Comparison of ENCODE assay signal across 9 cellular contexts in the genomic region with DNA sequence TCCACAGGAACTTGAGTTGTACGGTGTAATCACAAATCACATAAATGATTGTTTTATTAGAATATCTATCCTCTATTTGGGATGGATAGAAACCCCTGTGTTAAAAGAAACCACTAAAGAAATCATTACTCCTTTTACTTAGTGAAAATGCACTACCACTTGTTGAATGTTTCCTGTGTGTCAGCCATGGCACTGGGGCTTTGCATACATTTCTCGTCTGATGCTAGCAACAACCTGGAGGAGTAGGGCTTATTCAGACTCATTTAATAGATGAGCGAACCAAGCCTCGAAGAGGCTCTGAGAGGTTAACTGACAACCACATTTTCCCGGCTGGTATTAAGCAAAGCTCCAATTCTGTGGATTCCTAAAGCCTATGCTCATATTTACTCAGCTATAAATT.
DNase-seq lines count a peak whose midpoint lies in the region; ATAC-seq and TF ChIP-seq lines count a peak whose summit lies in the region.
"Had no signal": no experiment of that assay in that cellular context is flagged by ENCODE, and none has a peak within 500 bp of the region (broad histone marks: within the 10 kb centered on the region; RNA-seq: fewer than 3 reads in every experiment).

No MANE protein-coding gene starts in this region.

- WGBS in right lobe of liver (ENCODE audit: insufficient coverage, low coverage, low lambda C conversion rate, missing lambda C conversion rate) = 83% methylated on average over 5 of the region's 5 CpGs
- 74 to 76% methylated on average over 5 of the region's 5 CpGs for WGBS in lower leg skin, 2 donors

- peak; percentile 28 for DNase-seq in activated CD4-positive, alpha-beta T cell treated with anti-CD3 and anti-CD28 coated beads for 48 hours
- no peak for DNase-seq in activated CD4-positive, alpha-beta T cell treated with anti-CD3 and anti-CD28 coated beads, Interleukin-2, amount 50 U/mL, for 48 hours
- no peak for DNase-seq in activated naive CD4-positive, alpha-beta T cell treated with anti-CD3 and anti-CD28 coated beads, Interleukin-2, amount 10 ng/mL, durations not matched to agents 7 days and 5 days
- no peak for DNase-seq in right lobe of liver
- no peak for DNase-seq in substantia nigra (lab: John Stamatoyannopoulos, UW)
- no peak for DNase-seq in lower leg skin (ENCODE audit: low spot score in 2 of 2)
- no peak for DNase-seq in NCI-H1048 (lab: John Stamatoyannopoulos, UW)
- DNase-seq: SJCRH30 had no signal

- H3K4me3 ChIP-seq in right lobe of liver = no peak overlapping the region
- no peak overlapping the region for H3K4me3 ChIP-seq in lower leg skin (ENCODE audit: low read depth, poor library complexity, severe bottlenecking)

- H3K9me3 Mint-ChIP-seq in activated naive CD4-positive, alpha-beta T cell treated with anti-CD3 and anti-CD28 coated beads, Interleukin-2, amount 10 ng/mL, durations not matched to agents 7 days and 5 days = peaks cover 6% of the 10 kb centered on the region

- no peak overlapping the region for H3K4me3 Mint-ChIP-seq in activated naive CD4-positive, alpha-beta T cell treated with anti-CD3 and anti-CD28 coated beads, Interleukin-2, amount 10 ng/mL, durations not matched to agents 7 days and 5 days

- CTCF ChIA-PET in activated naive CD4-positive, alpha-beta T cell treated with anti-CD3 and anti-CD28 coated beads, Interleukin-2, amount 10 ng/mL, durations not matched to agents 7 days and 5 days (lab: Charles Lee) = interaction anchor here (0.6 to 1.7 kb wide), 5 partner anchors 10 to 126 kb away, joined by 3 to 5 read pairs (median 4); no protein-coding TSS in a partner anchor

- peaks cover 7% of the 10 kb centered on the region for H3K36me3 Mint-ChIP-seq in activated naive CD4-positive, alpha-beta T cell treated with anti-CD3 and anti-CD28 coated beads, Interleukin-2, amount 10 ng/mL, durations not matched to agents 7 days and 5 days

- no peaks in the 10 kb centered on the region for H3K4me1 ChIP-seq in right lobe of liver

- H3K27ac Mint-ChIP-seq in activated naive CD4-positive, alpha-beta T cell treated with anti-CD3 and anti-CD28 coated beads, Interleukin-2, amount 10 ng/mL, durations not matched to agents 7 days and 5 days = peak overlapping the region; percentile 64

- ATAC-seq in right lobe of liver (no peak), HG02938 (IDR thresholded peaks at IDR 0.05; ENCODE audit: unreplicated experiment) (no peak)

- peaks cover 61% of the 10 kb centered on the region for H3K4me1 Mint-ChIP-seq in activated naive CD4-positive, alpha-beta T cell treated with anti-CD3 and anti-CD28 coated beads, Interleukin-2, amount 10 ng/mL, durations not matched to agents 7 days and 5 days

- H3K36me3 ChIP-seq in right lobe of liver = no peaks in the 10 kb centered on the region
- H3K36me3 ChIP-seq: SJCRH30 had no signal

- TF ChIP-seq CTCF in right lobe of liver (IDR thresholded peaks at IDR 0.05) = no peak
- no peak for TF ChIP-seq CTCF in lower leg skin (IDR thresholded peaks at IDR 0.05)

- H3K9me3 ChIP-seq in right lobe of liver = no peaks in the 10 kb centered on the region
- H3K9me3 ChIP-seq: SJCRH30 had no signal

- H3K27me3 Mint-ChIP-seq in activated naive CD4-positive, alpha-beta T cell treated with anti-CD3 and anti-CD28 coated beads, Interleukin-2, amount 10 ng/mL, durations not matched to agents 7 days and 5 days = peaks cover 4% of the 10 kb centered on the region

- peak overlapping the region; percentile 45 to 53 (median 49) for H3K27ac ChIP-seq in right lobe of liver
- peak overlapping the region; percentile 73 for H3K27ac ChIP-seq in substantia nigra (ENCODE audit: low read depth, low read length, poor library complexity, severe bottlenecking)
- H3K27ac ChIP-seq: SJCRH30 had no signal

- TF ChIP-seq POLR2A in right lobe of liver (IDR thresholded peaks at IDR 0.05) (no peak), lower leg skin (IDR thresholded peaks at IDR 0.05) (no peak)

- intact Hi-C loops in right lobe of liver (cut with DNase I) = no loop called here
- intact Hi-C loops in lower leg skin (cut with DNase I; ENCODE audit: low total_unique reads) = no loop called here

- no peaks in the 10 kb centered on the region for H3K27me3 ChIP-seq in right lobe of liver
- H3K27me3 ChIP-seq: SJCRH30 had no signal
